In the genomic region with DNA sequence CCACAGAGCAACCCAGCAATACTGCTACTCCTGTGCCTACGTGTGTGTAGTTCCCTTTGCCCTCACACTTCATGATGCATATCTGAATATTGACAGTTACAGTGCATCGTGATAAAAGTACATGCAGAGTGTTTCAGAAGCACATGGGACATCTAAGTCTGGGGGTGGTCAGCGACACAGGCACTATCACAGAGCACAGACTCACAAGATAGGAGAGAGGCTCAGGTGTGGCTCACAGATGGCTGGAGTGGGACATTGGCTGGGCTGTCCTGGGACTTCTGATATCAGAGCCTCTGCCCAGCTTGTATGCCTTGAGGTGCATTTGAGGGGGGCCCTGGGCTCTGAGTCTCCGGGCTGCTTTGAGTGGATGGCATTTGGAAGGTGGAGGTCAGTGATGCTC, we compare ENCODE assay signal across 1 cellular context.
TF ChIP-seq lines count a peak whose summit lies in the region.

No MANE protein-coding gene starts in this region.

TF ChIP-seq in WTC11, 78 proteins besides CTCF, POLR2A, EP300 and RAD21:
- TF ChIP-seq CREB1 (CRISPR knock-in tag; IDR thresholded peaks at IDR 0.05) (no peak), OVOL2 (CRISPR knock-in tag; IDR thresholded peaks at IDR 0.05; ENCODE audit: borderline replicate concordance) (no peak), FOXP1 (CRISPR knock-in tag; IDR thresholded peaks at IDR 0.05; ENCODE audit: borderline replicate concordance) (no peak), ZNF121 (CRISPR knock-in tag; IDR thresholded peaks at IDR 0.05) (no peak), SMAD3 (CRISPR knock-in tag; IDR thresholded peaks at IDR 0.05; ENCODE audit: borderline replicate concordance) (no peak)
- TF ChIP-seq, protein P1, sequence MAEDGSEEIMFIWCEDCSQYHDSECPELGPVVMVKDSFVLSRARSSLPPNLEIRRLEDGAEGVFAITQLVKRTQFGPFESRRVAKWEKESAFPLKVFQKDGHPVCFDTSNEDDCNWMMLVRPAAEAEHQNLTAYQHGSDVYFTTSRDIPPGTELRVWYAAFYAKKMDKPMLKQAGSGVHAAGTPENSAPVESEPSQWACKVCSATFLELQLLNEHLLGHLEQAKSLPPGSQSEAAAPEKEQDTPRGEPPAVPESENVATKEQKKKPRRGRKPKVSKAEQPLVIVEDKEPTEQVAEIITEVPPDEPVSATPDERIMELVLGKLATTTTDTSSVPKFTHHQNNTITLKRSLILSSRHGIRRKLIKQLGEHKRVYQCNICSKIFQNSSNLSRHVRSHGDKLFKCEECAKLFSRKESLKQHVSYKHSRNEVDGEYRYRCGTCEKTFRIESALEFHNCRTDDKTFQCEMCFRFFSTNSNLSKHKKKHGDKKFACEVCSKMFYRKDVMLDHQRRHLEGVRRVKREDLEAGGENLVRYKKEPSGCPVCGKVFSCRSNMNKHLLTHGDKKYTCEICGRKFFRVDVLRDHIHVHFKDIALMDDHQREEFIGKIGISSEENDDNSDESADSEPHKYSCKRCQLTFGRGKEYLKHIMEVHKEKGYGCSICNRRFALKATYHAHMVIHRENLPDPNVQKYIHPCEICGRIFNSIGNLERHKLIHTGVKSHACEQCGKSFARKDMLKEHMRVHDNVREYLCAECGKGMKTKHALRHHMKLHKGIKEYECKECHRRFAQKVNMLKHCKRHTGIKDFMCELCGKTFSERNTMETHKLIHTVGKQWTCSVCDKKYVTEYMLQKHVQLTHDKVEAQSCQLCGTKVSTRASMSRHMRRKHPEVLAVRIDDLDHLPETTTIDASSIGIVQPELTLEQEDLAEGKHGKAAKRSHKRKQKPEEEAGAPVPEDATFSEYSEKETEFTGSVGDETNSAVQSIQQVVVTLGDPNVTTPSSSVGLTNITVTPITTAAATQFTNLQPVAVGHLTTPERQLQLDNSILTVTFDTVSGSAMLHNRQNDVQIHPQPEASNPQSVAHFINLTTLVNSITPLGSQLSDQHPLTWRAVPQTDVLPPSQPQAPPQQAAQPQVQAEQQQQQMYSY (CRISPR knock-in tag; IDR thresholded peaks at IDR 0.05), result no peak
- TF ChIP-seq, protein P2, sequence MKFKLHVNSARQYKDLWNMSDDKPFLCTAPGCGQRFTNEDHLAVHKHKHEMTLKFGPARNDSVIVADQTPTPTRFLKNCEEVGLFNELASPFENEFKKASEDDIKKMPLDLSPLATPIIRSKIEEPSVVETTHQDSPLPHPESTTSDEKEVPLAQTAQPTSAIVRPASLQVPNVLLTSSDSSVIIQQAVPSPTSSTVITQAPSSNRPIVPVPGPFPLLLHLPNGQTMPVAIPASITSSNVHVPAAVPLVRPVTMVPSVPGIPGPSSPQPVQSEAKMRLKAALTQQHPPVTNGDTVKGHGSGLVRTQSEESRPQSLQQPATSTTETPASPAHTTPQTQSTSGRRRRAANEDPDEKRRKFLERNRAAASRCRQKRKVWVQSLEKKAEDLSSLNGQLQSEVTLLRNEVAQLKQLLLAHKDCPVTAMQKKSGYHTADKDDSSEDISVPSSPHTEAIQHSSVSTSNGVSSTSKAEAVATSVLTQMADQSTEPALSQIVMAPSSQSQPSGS (CRISPR knock-in tag; IDR thresholded peaks at IDR 0.05; ENCODE audit: borderline replicate concordance, low read depth), result no peak
- TF ChIP-seq, protein P3, sequence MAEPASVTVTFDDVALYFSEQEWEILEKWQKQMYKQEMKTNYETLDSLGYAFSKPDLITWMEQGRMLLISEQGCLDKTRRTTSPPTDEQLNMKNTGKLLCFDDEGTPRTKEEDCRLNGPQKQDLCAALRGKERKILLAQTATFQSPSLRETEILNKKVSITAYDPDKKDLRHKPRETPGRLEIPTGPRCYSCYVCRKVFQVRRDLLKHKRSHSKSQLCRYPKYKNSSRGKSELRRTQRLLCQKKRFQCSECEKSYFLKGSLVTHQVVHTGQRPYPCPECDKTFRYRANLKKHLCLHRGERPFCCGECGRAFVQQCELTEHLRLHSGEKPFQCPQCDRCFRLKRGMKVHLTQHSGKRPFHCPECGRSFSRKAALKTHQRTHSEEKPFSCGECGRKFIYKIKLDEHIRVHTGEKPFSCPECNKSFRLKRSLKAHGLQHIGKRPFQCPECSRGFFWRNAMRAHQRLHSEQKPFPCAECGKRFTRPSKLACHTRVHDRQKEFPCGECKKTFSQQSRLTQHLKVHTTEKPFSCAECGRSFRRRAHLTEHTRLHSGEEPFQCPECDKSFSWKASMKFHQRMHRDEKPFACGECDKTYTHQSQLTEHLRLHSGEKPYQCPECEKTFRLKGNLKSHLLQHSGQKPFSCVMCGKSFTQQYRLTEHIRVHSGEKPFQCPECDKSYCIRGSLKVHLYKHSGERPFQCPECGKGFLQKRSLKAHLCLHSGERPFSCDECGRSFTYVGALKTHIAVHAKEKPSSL (CRISPR knock-in tag; conservative IDR thresholded peaks at IDR 0.05), result no peak
- TF ChIP-seq, protein P4, sequence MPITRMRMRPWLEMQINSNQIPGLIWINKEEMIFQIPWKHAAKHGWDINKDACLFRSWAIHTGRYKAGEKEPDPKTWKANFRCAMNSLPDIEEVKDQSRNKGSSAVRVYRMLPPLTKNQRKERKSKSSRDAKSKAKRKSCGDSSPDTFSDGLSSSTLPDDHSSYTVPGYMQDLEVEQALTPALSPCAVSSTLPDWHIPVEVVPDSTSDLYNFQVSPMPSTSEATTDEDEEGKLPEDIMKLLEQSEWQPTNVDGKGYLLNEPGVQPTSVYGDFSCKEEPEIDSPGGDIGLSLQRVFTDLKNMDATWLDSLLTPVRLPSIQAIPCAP (CRISPR knock-in tag; IDR thresholded peaks at IDR 0.05), result no peak
- TF ChIP-seq, protein P5, sequence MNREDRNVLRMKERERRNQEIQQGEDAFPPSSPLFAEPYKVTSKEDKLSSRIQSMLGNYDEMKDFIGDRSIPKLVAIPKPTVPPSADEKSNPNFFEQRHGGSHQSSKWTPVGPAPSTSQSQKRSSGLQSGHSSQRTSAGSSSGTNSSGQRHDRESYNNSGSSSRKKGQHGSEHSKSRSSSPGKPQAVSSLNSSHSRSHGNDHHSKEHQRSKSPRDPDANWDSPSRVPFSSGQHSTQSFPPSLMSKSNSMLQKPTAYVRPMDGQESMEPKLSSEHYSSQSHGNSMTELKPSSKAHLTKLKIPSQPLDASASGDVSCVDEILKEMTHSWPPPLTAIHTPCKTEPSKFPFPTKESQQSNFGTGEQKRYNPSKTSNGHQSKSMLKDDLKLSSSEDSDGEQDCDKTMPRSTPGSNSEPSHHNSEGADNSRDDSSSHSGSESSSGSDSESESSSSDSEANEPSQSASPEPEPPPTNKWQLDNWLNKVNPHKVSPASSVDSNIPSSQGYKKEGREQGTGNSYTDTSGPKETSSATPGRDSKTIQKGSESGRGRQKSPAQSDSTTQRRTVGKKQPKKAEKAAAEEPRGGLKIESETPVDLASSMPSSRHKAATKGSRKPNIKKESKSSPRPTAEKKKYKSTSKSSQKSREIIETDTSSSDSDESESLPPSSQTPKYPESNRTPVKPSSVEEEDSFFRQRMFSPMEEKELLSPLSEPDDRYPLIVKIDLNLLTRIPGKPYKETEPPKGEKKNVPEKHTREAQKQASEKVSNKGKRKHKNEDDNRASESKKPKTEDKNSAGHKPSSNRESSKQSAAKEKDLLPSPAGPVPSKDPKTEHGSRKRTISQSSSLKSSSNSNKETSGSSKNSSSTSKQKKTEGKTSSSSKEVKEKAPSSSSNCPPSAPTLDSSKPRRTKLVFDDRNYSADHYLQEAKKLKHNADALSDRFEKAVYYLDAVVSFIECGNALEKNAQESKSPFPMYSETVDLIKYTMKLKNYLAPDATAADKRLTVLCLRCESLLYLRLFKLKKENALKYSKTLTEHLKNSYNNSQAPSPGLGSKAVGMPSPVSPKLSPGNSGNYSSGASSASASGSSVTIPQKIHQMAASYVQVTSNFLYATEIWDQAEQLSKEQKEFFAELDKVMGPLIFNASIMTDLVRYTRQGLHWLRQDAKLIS (CRISPR knock-in tag; IDR thresholded peaks at IDR 0.05; ENCODE audit: borderline replicate concordance), result no peak
- TF ChIP-seq, protein P6, sequence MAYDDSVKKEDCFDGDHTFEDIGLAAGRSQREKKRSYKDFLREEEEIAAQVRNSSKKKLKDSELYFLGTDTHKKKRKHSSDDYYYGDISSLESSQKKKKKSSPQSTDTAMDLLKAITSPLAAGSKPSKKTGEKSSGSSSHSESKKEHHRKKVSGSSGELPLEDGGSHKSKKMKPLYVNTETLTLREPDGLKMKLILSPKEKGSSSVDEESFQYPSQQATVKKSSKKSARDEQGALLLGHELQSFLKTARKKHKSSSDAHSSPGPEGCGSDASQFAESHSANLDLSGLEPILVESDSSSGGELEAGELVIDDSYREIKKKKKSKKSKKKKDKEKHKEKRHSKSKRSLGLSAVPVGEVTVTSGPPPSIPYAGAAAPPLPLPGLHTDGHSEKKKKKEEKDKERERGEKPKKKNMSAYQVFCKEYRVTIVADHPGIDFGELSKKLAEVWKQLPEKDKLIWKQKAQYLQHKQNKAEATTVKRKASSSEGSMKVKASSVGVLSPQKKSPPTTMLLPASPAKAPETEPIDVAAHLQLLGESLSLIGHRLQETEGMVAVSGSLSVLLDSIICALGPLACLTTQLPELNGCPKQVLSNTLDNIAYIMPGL (CRISPR knock-in tag; IDR thresholded peaks at IDR 0.05), result no peak
